ENCODE assay signal across 8 cellular contexts in the genomic region with DNA sequence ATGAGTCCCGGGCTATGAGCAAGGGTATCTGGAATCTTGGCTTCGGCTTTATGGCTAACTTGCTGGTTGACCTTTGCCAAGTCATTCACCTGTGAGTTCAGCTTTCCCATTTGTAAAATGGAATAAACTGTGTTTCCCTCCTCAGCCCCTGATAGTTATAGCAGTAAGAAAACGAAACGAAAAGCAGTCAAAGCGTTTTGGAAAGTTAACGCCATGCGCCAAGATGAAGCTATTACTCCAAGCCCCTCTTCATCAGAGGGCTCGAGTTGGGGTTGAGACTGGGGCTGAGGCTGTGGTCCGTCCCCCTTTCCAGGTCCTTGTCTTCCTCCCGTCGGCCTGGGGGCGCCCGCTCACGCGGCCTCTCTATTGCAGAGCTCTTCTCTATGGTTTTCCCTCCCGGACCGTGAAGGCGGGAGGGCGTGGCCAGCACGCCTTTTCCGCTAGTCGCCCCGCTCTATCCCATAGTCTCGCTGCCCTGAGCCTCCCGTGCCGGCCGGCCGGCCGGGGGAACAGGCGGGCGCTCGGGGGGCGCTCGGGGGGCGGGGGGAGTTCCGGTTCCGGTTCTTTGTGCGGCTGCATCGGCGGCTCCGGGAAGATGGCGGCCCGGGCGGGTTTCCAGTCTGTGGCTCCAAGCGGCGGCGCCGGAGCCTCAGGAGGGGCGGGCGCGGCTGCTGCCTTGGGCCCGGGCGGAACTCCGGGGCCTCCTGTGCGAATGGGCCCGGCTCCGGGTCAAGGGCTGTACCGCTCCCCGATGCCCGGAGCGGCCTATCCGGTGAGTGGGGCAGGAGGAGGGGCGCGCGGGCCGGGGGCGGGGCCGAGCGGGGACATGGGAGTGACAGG. TPM values are rescaled to one million over a fixed set of nuclear protein-coding genes. Genes with fewer than 3 reads are reported as not detected.
DNase-seq lines count a peak whose midpoint lies in the region; ATAC-seq and TF ChIP-seq lines count a peak whose summit lies in the region.

A gene (plus strand): TSS at position 568 of the 840 bp plus-strand sequence. CDS start 28 bp downstream, at position 596.

- peak within 1 kb of the TSS; percentile 88 for H3K4me3 Mint-ChIP-seq in activated CD8-positive, alpha-beta memory T cell treated with anti-CD3 and anti-CD28 coated beads, Interleukin-2, amount 10 ng/mL, durations not matched to agents 7 days and 5 days
- H3K4me3 Mint-ChIP-seq in endodermal cell: peak within 1 kb of the TSS; percentile 79

- no peaks in the 10 kb centered on the region for H3K27me3 Mint-ChIP-seq in activated CD8-positive, alpha-beta memory T cell treated with anti-CD3 and anti-CD28 coated beads, Interleukin-2, amount 10 ng/mL, durations not matched to agents 7 days and 5 days
- peaks cover 27% of the 10 kb centered on the region for H3K27me3 Mint-ChIP-seq in endodermal cell (ENCODE audit: insufficient read depth)

- H3K27ac Mint-ChIP-seq in activated CD8-positive, alpha-beta memory T cell treated with anti-CD3 and anti-CD28 coated beads, Interleukin-2, amount 10 ng/mL, durations not matched to agents 7 days and 5 days: peak within 1 kb of the TSS; percentile 95
- H3K27ac Mint-ChIP-seq in endodermal cell: peak within 1 kb of the TSS; percentile 88

- peaks cover 13% of the 10 kb centered on the region for H3K36me3 Mint-ChIP-seq in activated CD8-positive, alpha-beta memory T cell treated with anti-CD3 and anti-CD28 coated beads, Interleukin-2, amount 10 ng/mL, durations not matched to agents 7 days and 5 days
- H3K36me3 Mint-ChIP-seq in endodermal cell (ENCODE audit: low read depth): peaks cover 39% of the 10 kb centered on the region

- H3K27me3 ChIP-seq in endodermal cell (ENCODE audit: control insufficient read depth, insufficient read depth, low read length, poor library complexity, severe bottlenecking): no peaks in the 10 kb centered on the region

- CTCF ChIA-PET in activated CD8-positive, alpha-beta memory T cell treated with anti-CD3 and anti-CD28 coated beads, Interleukin-2, amount 10 ng/mL, durations not matched to agents 7 days and 5 days (lab: Charles Lee): interaction anchor here (0.7 to 6.8 kb wide), 19 partner anchors 10 to 963 kb away, joined by 3 to 70 read pairs (median 5); a partner anchor contains a TSS

- 1 to 3% methylated on average over 13 to 69 of the region's 69 CpGs for WGBS in endodermal cell (ENCODE audit: insufficient coverage in 1 of 2, insufficient read length in 1 of 2), 2 experiments
- WGBS in mesodermal cell (ENCODE audit: insufficient coverage in 2 of 2), 2 experiments: 2 to 3% methylated on average over 34 to 52 of the region's 69 CpGs

- no peaks in the 10 kb centered on the region for H3K4me1 ChIP-seq in endodermal cell (ENCODE audit: control insufficient read depth, insufficient read depth, low read length)
- H3K4me1 ChIP-seq in mesodermal cell (ENCODE audit: control insufficient read depth, insufficient read depth, low read length, poor library complexity, severe bottlenecking): peaks cover 17% of the 10 kb centered on the region

- peak; percentile 68 for TF ChIP-seq CTCF in endodermal cell (conservative IDR thresholded peaks at IDR 0.05)

- H3K27ac ChIP-seq in endodermal cell (ENCODE audit: low read depth, low read length) (peak within 1 kb of the TSS; percentile 97), mesodermal cell (ENCODE audit: low read depth, low read length, severe bottlenecking) (peak within 1 kb of the TSS; percentile 90)

- peaks cover 38% of the 10 kb centered on the region for H3K4me1 Mint-ChIP-seq in activated CD8-positive, alpha-beta memory T cell treated with anti-CD3 and anti-CD28 coated beads, Interleukin-2, amount 10 ng/mL, durations not matched to agents 7 days and 5 days
- peaks cover 4% of the 10 kb centered on the region for H3K4me1 Mint-ChIP-seq in endodermal cell

- H3K9ac ChIP-seq in endodermal cell (ENCODE audit: extremely low read depth, low read length, poor library complexity, severe bottlenecking): peak within 1 kb of the TSS; percentile 66

- H3K9me3 ChIP-seq in endodermal cell (ENCODE audit: control insufficient read depth, low read length) (no peaks in the 10 kb centered on the region), mesodermal cell (ENCODE audit: control insufficient read depth, low read length) (no peaks in the 10 kb centered on the region)

- no peaks in the 10 kb centered on the region for H3K9me3 Mint-ChIP-seq in activated CD8-positive, alpha-beta memory T cell treated with anti-CD3 and anti-CD28 coated beads, Interleukin-2, amount 10 ng/mL, durations not matched to agents 7 days and 5 days (ENCODE audit: low read depth)
- no peaks in the 10 kb centered on the region for H3K9me3 Mint-ChIP-seq in endodermal cell

- DNase-seq in COLO668 (lab: John Stamatoyannopoulos, UW; ENCODE audit: unreplicated experiment) (peak; percentile 88), HT1080 (ENCODE audit: low read depth) (peak; percentile 94), NOMO-1 treated with dmso at 0.1 percent for 144 hours (lab: John Stamatoyannopoulos, UW; ENCODE audit: unreplicated experiment) (peak; percentile 89), endodermal cell (peak; percentile 99)
- DNase-seq in activated CD8-positive, alpha-beta memory T cell treated with anti-CD3 and anti-CD28 coated beads, Interleukin-2, amount 10 ng/mL, durations not matched to agents 7 days and 5 days: peak; percentile 90
- DNase-seq in stimulated activated CD8-positive, alpha-beta memory T cell treated with anti-CD3 and anti-CD28 coated beads, Interleukin-15, amount 100 ng/mL, for 4 hours (ENCODE audit: low read depth in 2 of 2): peak; percentile 74 to 76

- ATAC-seq in GM19468 (IDR thresholded peaks at IDR 0.05; ENCODE audit: extremely low read depth, unreplicated experiment): peak; percentile 47
- peak; percentile 86 for ATAC-seq in activated CD8-positive, alpha-beta memory T cell treated with anti-CD3 and anti-CD28 coated beads, Interleukin-2, amount 10 ng/mL, durations not matched to agents 7 days and 5 days

- H3K4me3 ChIP-seq in endodermal cell (ENCODE audit: low read length): peak within 1 kb of the TSS; percentile 100
- peak within 1 kb of the TSS; percentile 72 for H3K4me3 ChIP-seq in mesodermal cell (ENCODE audit: extremely low read depth, insufficient read depth, low read length, poor library complexity, severe bottlenecking)

- peaks cover 36% of the 10 kb centered on the region for H3K36me3 ChIP-seq in endodermal cell (ENCODE audit: control insufficient read depth, insufficient read depth, low read length)
- peaks cover 34% of the 10 kb centered on the region for H3K36me3 ChIP-seq in mesodermal cell (ENCODE audit: control insufficient read depth, insufficient read depth, low read length)

RNA-seq across cellular contexts. Expression of the gene that starts here (rescaled TPM):
- total RNA-seq in HT1080 (2014; rRNA removed; shearing (Covaris generic)): 121 and 161 TPM in 2 replicates
- 114 and 120 TPM in 2 replicates for polyA plus RNA-seq in HT1080 (2015; cell fraction: cytosol; rRNA removed)
- polyA plus RNA-seq in HT1080 (2015; cell fraction: nucleus; rRNA removed): 156 and 161 TPM in 2 replicates
- 10 to 100 TPM; 62.0 to 80.8 TPM for total RNA-seq in activated CD8-positive, alpha-beta memory T cell treated with anti-CD3 and anti-CD28 coated beads, Interleukin-2, amount 10 ng/mL, durations not matched to agents 7 days and 5 days
- total RNA-seq in endodermal cell: 100 to 1,000 TPM; 118 to 125 TPM
- 161 TPM for polyA plus RNA-seq in endodermal cell (2013, experiment 1 of 2)
- 129 TPM for polyA plus RNA-seq in endodermal cell (2013, experiment 2 of 2)
- 95.4 TPM for polyA plus RNA-seq in mesodermal cell (2013, experiment 1 of 2)
- 93.2 TPM for polyA plus RNA-seq in mesodermal cell (2013, experiment 2 of 2)

Comparison
In these comparisons a context has a peak if more than half of its experiments do, and no peak if none do; other contexts are left out.
1. Peak in every context shown above with its lines: DNase-seq, ATAC-seq, H3K4me3 ChIP-seq and H3K27ac ChIP-seq.